ENCODE assay signal across 9 cellular contexts in the genomic region with DNA sequence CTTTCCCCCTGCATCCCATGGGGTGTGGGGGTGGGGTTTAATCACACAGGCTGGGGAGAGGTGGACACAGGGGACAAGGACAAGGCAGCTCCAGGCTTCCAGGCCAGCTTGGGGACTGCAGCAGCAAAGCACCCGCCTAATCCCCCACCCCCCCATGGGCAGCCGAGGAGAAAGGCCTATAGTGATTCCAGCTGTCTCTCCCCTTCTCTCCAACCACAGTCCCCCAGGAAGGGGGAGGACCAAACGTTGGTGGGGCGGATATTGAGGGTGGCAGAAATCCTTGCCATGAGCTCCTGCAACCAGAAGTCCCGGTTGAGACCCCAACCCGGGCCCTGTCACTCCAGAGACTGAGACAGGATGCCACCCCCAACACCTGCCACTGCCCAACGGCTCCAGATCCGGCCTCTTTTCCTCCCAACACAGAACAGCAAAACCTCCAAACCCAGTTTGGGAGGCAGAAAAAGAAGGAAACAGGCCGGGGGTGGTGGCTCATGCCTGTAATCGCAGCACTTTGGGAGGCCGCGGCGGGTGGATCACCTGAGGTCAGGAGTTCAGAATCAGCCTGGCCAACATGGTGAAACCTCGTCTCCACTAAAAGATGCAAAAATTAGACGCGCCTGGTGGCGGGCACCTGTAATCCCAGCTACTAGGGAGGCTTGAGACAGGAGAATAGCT. TPM values are rescaled to one million over a fixed set of nuclear protein-coding genes. Genes with fewer than 3 reads are reported as not detected.
A peak's percentile ranks its signal among the peaks of the same experiment; 100 is the strongest.
DNase-seq lines count a peak whose midpoint lies in the region; ATAC-seq, FAIRE-seq and TF ChIP-seq lines count a peak whose summit lies in the region.
"Had no signal": no experiment of that assay in that cellular context is flagged by ENCODE, and none has a peak within 500 bp of the region (broad histone marks: within the 10 kb centered on the region; RNA-seq: fewer than 3 reads in every experiment).

No MANE protein-coding gene starts in this region.

- peaks cover 10 to 17% of the 10 kb centered on the region in 2 experiments for H4K20me1 ChIP-seq in H1 (replicated peaks in 1 of 2; ENCODE audit: control insufficient read depth in 1 of 2, insufficient read depth in 2 of 2, low read length in 2 of 2)

- peak overlapping the region; percentile 34 for H4K91ac ChIP-seq in H1 (replicated peaks; ENCODE audit: insufficient read length, low read length)

- no peak overlapping the region for H3K56ac ChIP-seq in H1 (replicated peaks; ENCODE audit: insufficient read length, low read depth, low read length)

- no peaks in the 10 kb centered on the region for H3K9me3 Mint-ChIP-seq in naive thymus-derived CD4-positive, alpha-beta T cell

- peaks cover 27 to 64% (median 47%) of the 10 kb centered on the region in 7 donors for H3K4me1 Mint-ChIP-seq in naive thymus-derived CD4-positive, alpha-beta T cell

- TF ChIP-seq CTCF in A673 (conservative IDR thresholded peaks at IDR 0.05; ENCODE audit: low read depth, low read length) (no peak), H1 (IDR thresholded peaks at IDR 0.05; ENCODE audit: control extremely low read depth in 1 of 3, insufficient read depth in 1 of 3, low read depth in 1 of 3, low read length in 3 of 3) (no peak; a peak in 1 of 4 replicates)

- peaks cover 16% of the 10 kb centered on the region for H3K23me2 ChIP-seq in H1 (ENCODE audit: low read depth, low read length)

- CTCF ChIA-PET in A673 (lab: Charles Lee) (interaction anchor here (0.7 to 1.6 kb wide), 3 partner anchors 19 to 72 kb away, joined by 5 to 10 read pairs (median 6); no protein-coding TSS in a partner anchor), H1 (lab: Charles Lee; ENCODE audit: partially characterized antibody) (interaction anchor here (0.6 to 14.5 kb wide), 18 partner anchors 9 to 291 kb away, joined by 3 to 202 read pairs (median 4); no protein-coding TSS in a partner anchor)
- CTCF ChIA-PET in naive thymus-derived CD4-positive, alpha-beta T cell (lab: Charles Lee) = interaction anchor here (0.7 to 2.2 kb wide), 2 partner anchors 12 to 75 kb away, joined by 5 to 9 read pairs; no protein-coding TSS in a partner anchor

- no peak overlapping the region for H2BK15ac ChIP-seq in H1 (ENCODE audit: low read length)

- H3K36me3 Mint-ChIP-seq in naive thymus-derived CD4-positive, alpha-beta T cell = no peaks in the 10 kb centered on the region

- TF ChIP-seq EP300 in H1 (IDR thresholded peaks at IDR 0.05; ENCODE audit: borderline replicate concordance in 1 of 2, low read depth in 2 of 2, low read length in 2 of 2) = no peak

- POLR2A ChIA-PET in A673 (lab: Charles Lee; ENCODE audit: low non-redundant PET) = no interaction called here
- POLR2A ChIA-PET in H1 (lab: Charles Lee; ENCODE audit: partially characterized antibody) = interaction anchor here (1.2 to 8.4 kb wide), 5 partner anchors 8 to 36 kb away, joined by 3 to 104 read pairs (median 4); no protein-coding TSS in a partner anchor
- POLR2A ChIA-PET in naive thymus-derived CD4-positive, alpha-beta T cell (lab: Charles Lee) = interaction anchor here (0.6 to 1.1 kb wide), 3 partner anchors 10 to 47 kb away, joined by 3 to 9 read pairs (median 3); no protein-coding TSS in a partner anchor

- peaks cover 9 to 62% of the 10 kb centered on the region in 2 experiments; a peak in 3 of 4 replicates for H3K79me2 ChIP-seq in H1 (ENCODE audit: control insufficient read depth in 1 of 2, insufficient read depth in 2 of 2, low read length in 2 of 2)

- H2AFZ ChIP-seq in H1 (ENCODE audit: low read length) = no peak overlapping the region

- H4K5ac ChIP-seq in H1 (ENCODE audit: insufficient read length, low read depth, low read length) = no peak overlapping the region

- no peak overlapping the region for H2BK20ac ChIP-seq in H1 (ENCODE audit: low read length)

- 0 out of 2 replicates have a peak overlapping the region, but pooled peaks have one; percentile 24 for H2BK5ac ChIP-seq in H1 (ENCODE audit: low read depth, low read length)

- H3K27me3 Mint-ChIP-seq in naive thymus-derived CD4-positive, alpha-beta T cell = peaks cover 0 to 56% (median 3%) of the 10 kb centered on the region in 5 donors

- no peak overlapping the region for H3K9ac ChIP-seq in H1 (replicated peaks in 1 of 4; ENCODE audit: extremely low read depth in 1 of 4, low read depth in 3 of 4, low read length in 3 of 4)

- no peak for TF ChIP-seq POLR2A in H1 (IDR thresholded peaks at IDR 0.05; ENCODE audit: control extremely low read depth in 1 of 2, low read depth in 2 of 2, low read length in 2 of 2)

- peak overlapping the region; percentile 23 to 86 (median 67) for H3K4me3 Mint-ChIP-seq in naive thymus-derived CD4-positive, alpha-beta T cell

- H3K9me3 ChIP-seq in A673 (ENCODE audit: low read depth, low read length, poor library complexity, severe bottlenecking) (no peaks in the 10 kb centered on the region), H1 (ENCODE audit: insufficient read depth in 2 of 2, low read depth in 1 of 2, low read length in 1 of 2) (no peaks in the 10 kb centered on the region)
- no peaks in the 10 kb centered on the region for H3K9me3 ChIP-seq in naive thymus-derived CD4-positive, alpha-beta T cell (ENCODE audit: control insufficient read depth in 2 of 3, low read length in 3 of 3)

- no peak for TF ChIP-seq RAD21 in H1 (IDR thresholded peaks at IDR 0.05 in 1 of 2, conservative IDR thresholded peaks at IDR 0.05 in 1 of 2; ENCODE audit: low read depth in 2 of 2, low read length in 2 of 2)

- no peak overlapping the region; the same call in 1 of the 2 replicates for H3K18ac ChIP-seq in H1 (ENCODE audit: extremely low read depth, low read length)

- 44% methylated on average over 11 of the region's 17 CpGs; no CpG with 5 or more reads in 1 of the 2 experiments for WGBS in H1 (ENCODE audit: extremely low coverage in 1 of 2, insufficient coverage in 1 of 2, insufficient read length in 1 of 2, insufficient replicate concordance in 2 of 2, low coverage in 1 of 2, low lambda C conversion rate in 2 of 2, missing lambda C conversion rate in 1 of 2), 2 experiments

- peaks cover 47% of the 10 kb centered on the region for H3K4me1 ChIP-seq in A673 (ENCODE audit: insufficient read depth, low read length, poor library complexity, severe bottlenecking)
- peaks cover 5 to 43% (median 31%) of the 10 kb centered on the region in 4 experiments for H3K4me1 ChIP-seq in H1 (replicated peaks in 1 of 4; ENCODE audit: control insufficient read depth in 3 of 4, insufficient read depth in 4 of 4, low read length in 3 of 4)
- peaks cover 24 to 38% of the 10 kb centered on the region in 2 donors for H3K4me1 ChIP-seq in naive thymus-derived CD4-positive, alpha-beta T cell (ENCODE audit: control insufficient read depth in 2 of 2, insufficient read depth in 2 of 2, low read length in 2 of 2)

- intact Hi-C loops in A673 (cut with micrococcal nuclease; ENCODE audit: unreplicated experiment) = loop anchor here (2.0 kb wide), 1 partner anchor 75 kb away; no protein-coding TSS in a partner anchor
- intact Hi-C loops in naive thymus-derived CD4-positive, alpha-beta T cell (cut with micrococcal nuclease) = loop anchor here in 1 of 2 donors (2.0 kb wide), 1 partner anchor 75 kb away; no protein-coding TSS in a partner anchor

- no peak overlapping the region for H2BK120ac ChIP-seq in H1 (replicated peaks; ENCODE audit: low read depth, low read length)

- H3K4me3 ChIP-seq in A673 (ENCODE audit: low read depth, low read length, poor library complexity, severe bottlenecking) (peak overlapping the region; percentile 93), H1 (ENCODE audit: extremely low read depth in 1 of 4, insufficient read depth in 2 of 4, low read depth in 3 of 4, low read length in 4 of 4) (peak overlapping the region; percentile 70 to 87 (median 81); a peak in 7 of 8 replicates)
- H3K4me3 ChIP-seq in naive thymus-derived CD4-positive, alpha-beta T cell (ENCODE audit: low read length) = peak overlapping the region; percentile 51

- H3K36me3 ChIP-seq in A673 (ENCODE audit: insufficient read depth, low read length, poor library complexity, severe bottlenecking) (peaks cover 17% of the 10 kb centered on the region), H1 (ENCODE audit: control insufficient read depth in 2 of 4, insufficient read depth in 4 of 4, low read length in 3 of 4) (peaks cover 0 to 5% (median 2%) of the 10 kb centered on the region in 4 experiments; a peak in 2 of 8 replicates)
- no peaks in the 10 kb centered on the region for H3K36me3 ChIP-seq in naive thymus-derived CD4-positive, alpha-beta T cell (ENCODE audit: control insufficient read depth in 2 of 3, insufficient read depth in 3 of 3, low read length in 3 of 3)

- H3K14ac ChIP-seq in H1 (ENCODE audit: insufficient read length) = no peak overlapping the region

- H3K4ac ChIP-seq in H1 (replicated peaks; ENCODE audit: insufficient read length, low read depth, low read length) = peak overlapping the region; percentile 60

- no TSS peak for BruUV-seq in A673 (replicated peaks; lab: Mats Ljungman, UMichigan)

- H2BK12ac ChIP-seq in H1 (ENCODE audit: low read depth, low read length) = 0 out of 2 replicates have a peak overlapping the region, but pooled peaks have one; percentile 55

- H3K23ac ChIP-seq in H1 (ENCODE audit: insufficient read length) = no peak overlapping the region

- DNase-seq in A673 (ENCODE audit: low spot score) (peak; percentile 65), LHCN-M2 (ENCODE audit: low read depth) (peak; percentile 77), H1 (ENCODE audit: low read depth in 1 of 2, low spot score in 2 of 2) (no peak), frontal cortex (ENCODE audit: low spot score in 2 of 2) (no peak), HuH-7 (ENCODE audit: low spot score) (no peak)
- peak in 1 of 9 donors; percentile 9 for DNase-seq in naive thymus-derived CD4-positive, alpha-beta T cell
- DNase-seq: posterior cingulate gyrus had no signal

- H3K27ac Mint-ChIP-seq in naive thymus-derived CD4-positive, alpha-beta T cell = peak overlapping the region in 2 of 9 donors; percentile 9 to 43

- FAIRE-seq in H1 (lab: Jason Lieb, UNC) = no peak
- FAIRE-seq in frontal cortex (lab: Jason Lieb, UNC) = no peak

- no peak overlapping the region; the same call in 1 of the 2 replicates for H4K8ac ChIP-seq in H1 (ENCODE audit: extremely low read depth, insufficient read depth, low read length)

- peak overlapping the region; percentile 64 to 99 for H3K4me2 ChIP-seq in H1 (ENCODE audit: insufficient read depth in 1 of 2, low read depth in 2 of 2, low read length in 2 of 2)

- H2AK5ac ChIP-seq in H1 (ENCODE audit: low read depth, low read length) = 0 out of 2 replicates have a peak overlapping the region, but pooled peaks have one; percentile 61

- H3K27me3 ChIP-seq in A673 (replicated peaks; ENCODE audit: insufficient read depth, low read depth, low read length, poor library complexity) = no peaks in the 10 kb centered on the region
- peaks cover 0 to 10% (median 6%) of the 10 kb centered on the region in 4 experiments; a peak in 4 of 7 replicates for H3K27me3 ChIP-seq in H1 (replicated peaks in 1 of 4; ENCODE audit: control insufficient read depth in 3 of 4, extremely low read depth in 1 of 4, insufficient read depth in 3 of 4, low read length in 3 of 4)
- H3K27me3 ChIP-seq in naive thymus-derived CD4-positive, alpha-beta T cell (ENCODE audit: control insufficient read depth in 2 of 2, insufficient read depth in 2 of 2, low read length in 2 of 2) = no peaks in the 10 kb centered on the region

- no peak for ATAC-seq in naive thymus-derived CD4-positive, alpha-beta T cell
- ATAC-seq in GM19035 (IDR thresholded peaks at IDR 0.05; ENCODE audit: unreplicated experiment) = no peak
- ATAC-seq in HG03045 (IDR thresholded peaks at IDR 0.05; ENCODE audit: unreplicated experiment) = no peak

- H3K27ac ChIP-seq in A673 (ENCODE audit: low read depth, low read length, poor library complexity, severe bottlenecking) (peak overlapping the region; percentile 95), H1 (ENCODE audit: low read depth, low read length) (0 out of 2 replicates have a peak overlapping the region, but pooled peaks have one; percentile 8)
- H3K27ac ChIP-seq in naive thymus-derived CD4-positive, alpha-beta T cell (ENCODE audit: low read depth, low read length) = no peak overlapping the region

- H3K79me1 ChIP-seq in H1 (ENCODE audit: low read depth, low read length) = peaks cover 5% of the 10 kb centered on the region

RNA-seq across cellular contexts. Expression of gene EPHA2, which starts 1.7 kb away (rescaled TPM):
- total RNA-seq in A673 (2021) = 70.5 and 91.6 TPM in 2 replicates
- total RNA-seq in LHCN-M2 (2014; rRNA removed) = 60.1 and 73.1 TPM in 2 replicates
- 49.4 TPM for polyA plus RNA-seq in LHCN-M2 (2012)
- total RNA-seq in H1 (2021; fragmentation: NEBNext Ultra II Directional; extraction: Animal tissue kit (Norgen Biotek cat#: 25700)) = 28.4 and 33.6 TPM in 2 replicates
- polyA plus RNA-seq in H1 (2011; rRNA removed) = 26.8 and 42.2 TPM in 2 replicates
- 24.2 TPM for polyA plus RNA-seq in H1 (2011; cell fraction: cytosol; rRNA removed)
- polyA plus RNA-seq in H1 (2011; cell fraction: nucleus; rRNA removed) = 69.5 TPM
- polyA plus RNA-seq in H1 (2012, experiment 1 of 2) = 23.3 to 29.4 TPM (median 24.9 TPM) in 4 replicates
- 28.9 TPM for polyA plus RNA-seq in H1 (2012, experiment 2 of 2)
- polyA plus RNA-seq in H1 (2013, experiment 1 of 2) = 33.8 TPM
- polyA plus RNA-seq in H1 (2013, experiment 2 of 2) = 33.1 TPM
- polyA minus RNA-seq in H1 (2011; rRNA and poly(A)+ RNA removed) = 44.2 and 53.8 TPM in 2 replicates
- 30.1 TPM for polyA minus RNA-seq in H1 (2011; cell fraction: cytosol; rRNA and poly(A)+ RNA removed)
- 34.1 TPM for polyA minus RNA-seq in H1 (2011; cell fraction: nucleus; rRNA and poly(A)+ RNA removed)
- under 1 TPM in 2 of 5 experiments, not detected in 3; 0.59 to 0.61 TPM for total RNA-seq in naive thymus-derived CD4-positive, alpha-beta T cell
- under 1 TPM in 1 of 2 donors, not detected in 1; 0.30 TPM for polyA plus RNA-seq in naive thymus-derived CD4-positive, alpha-beta T cell
- 1.2 TPM for total RNA-seq in frontal cortex

RNA-seq across cellular contexts. Expression of gene ARHGEF19, which starts 58.3 kb away (rescaled TPM):
- total RNA-seq in A673 (2021) (5.2 and 5.8 TPM in 2 replicates), LHCN-M2 (2014; rRNA removed) (1.9 TPM in 2 replicates), frontal cortex (1.2 TPM)
- 2.1 TPM for polyA plus RNA-seq in LHCN-M2 (2012)
- total RNA-seq in H1 (2021; fragmentation: NEBNext Ultra II Directional; extraction: Animal tissue kit (Norgen Biotek cat#: 25700)) = 51.9 and 56.4 TPM in 2 replicates
- polyA plus RNA-seq in H1 (2011; rRNA removed) = 47.5 and 69.2 TPM in 2 replicates
- polyA plus RNA-seq in H1 (2011; cell fraction: cytosol; rRNA removed) = 55.0 TPM
- polyA plus RNA-seq in H1 (2011; cell fraction: nucleus; rRNA removed) = 157 TPM
- polyA plus RNA-seq in H1 (2012, experiment 1 of 2) = 42.8 to 57.1 TPM (median 54.3 TPM) in 4 replicates
- polyA plus RNA-seq in H1 (2012, experiment 2 of 2) = 45.5 TPM
- 32.6 TPM for polyA plus RNA-seq in H1 (2013, experiment 1 of 2)
- 30.2 TPM for polyA plus RNA-seq in H1 (2013, experiment 2 of 2)
- polyA minus RNA-seq in H1 (2011; rRNA and poly(A)+ RNA removed) = 27.7 and 32.0 TPM in 2 replicates
- polyA minus RNA-seq in H1 (2011; cell fraction: cytosol; rRNA and poly(A)+ RNA removed) = 22.2 TPM
- polyA minus RNA-seq in H1 (2011; cell fraction: nucleus; rRNA and poly(A)+ RNA removed) = 30.7 TPM
- 10 to 100 TPM in 3 of 5 experiments, 1 to 10 TPM in 2; 8.8 to 12.4 (median 10.5) TPM for total RNA-seq in naive thymus-derived CD4-positive, alpha-beta T cell
- 1 to 10 TPM; 5.1 to 9.0 TPM for polyA plus RNA-seq in naive thymus-derived CD4-positive, alpha-beta T cell

Comparison
In these comparisons a context has a peak if more than half of its experiments do, and no peak if none do; other contexts are left out.
1. DNase-seq: peak in A673 (single experiment) and LHCN-M2 (single experiment); none in H1 (0 of 2), frontal cortex (0 of 2) and HuH-7 (single experiment).
2. RNA of gene EPHA2, which starts 1.7 kb away (total RNA-seq): 70.5 to 91.6 TPM in A673, 60.1 to 73.1 TPM in LHCN-M2 and 28.4 to 33.6 TPM in H1; 1.2 TPM in frontal cortex (single experiment) and 0.59 to 0.61 TPM in naive thymus-derived CD4-positive, alpha-beta T cell; every median in the first group is over 10 times any median in the second.
3. Peak in every context shown above with its lines, with median percentiles within 50 percentile points of each other: H3K4me3 ChIP-seq.